Comparison of ENCODE assay signal across 16 cellular contexts in the genomic region with DNA sequence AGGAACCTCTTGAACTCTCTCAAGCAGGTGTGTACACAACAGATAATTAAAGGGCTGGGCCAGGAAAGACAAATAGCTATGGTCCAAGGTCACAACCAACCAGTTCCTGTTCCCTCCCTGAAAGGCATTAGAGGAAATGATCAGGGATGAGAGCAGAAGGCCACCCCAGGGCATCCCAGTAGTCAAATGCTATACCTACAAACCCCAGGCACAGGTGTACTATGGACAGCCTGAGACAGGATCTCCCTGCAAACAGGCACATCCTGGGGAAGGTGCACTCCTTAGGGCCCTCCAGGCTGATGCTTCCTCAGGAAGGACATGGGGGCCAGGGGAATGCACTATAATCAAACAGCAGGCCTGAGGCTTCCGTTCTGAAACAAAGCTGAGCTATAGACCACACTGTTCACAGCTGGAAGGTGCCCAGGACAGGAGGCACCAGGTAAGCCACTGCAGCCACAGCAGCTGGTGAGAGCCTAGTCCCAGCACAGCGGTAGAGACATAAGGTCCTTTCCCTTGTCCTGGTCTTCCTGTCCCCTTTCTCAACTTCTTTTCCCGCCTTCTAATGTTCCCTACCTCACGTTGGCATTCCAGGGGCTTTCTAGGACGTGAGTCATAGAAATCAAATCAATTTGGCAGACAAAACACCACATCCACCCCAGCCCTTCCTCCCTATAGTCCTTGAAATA. TPM values are rescaled to one million over a fixed set of nuclear protein-coding genes. Genes with fewer than 3 reads are reported as not detected.
DNase-seq lines count a peak whose midpoint lies in the region; ATAC-seq, FAIRE-seq and TF ChIP-seq lines count a peak whose summit lies in the region.
"Had no signal": no experiment of that assay in that cellular context is flagged by ENCODE, and none has a peak within 500 bp of the region (broad histone marks: within the 10 kb centered on the region; RNA-seq: fewer than 3 reads in every experiment).

No MANE protein-coding gene starts in this region.

- ATAC-seq in SK-N-SH treated with all-trans-retinoic acid at 6 μM for 48 hours (peak; percentile 46; the same call in 2 of the 3 replicates), T-helper 17 cell (no peak), upper lobe of right lung (peak; percentile 76)
- ATAC-seq: A549, GM23338 had no signal

- POLR2A ChIA-PET in SK-N-SH (lab: Yijun Ruan, JAX), result no interaction called here

- no peak overlapping the region for H2AFZ ChIP-seq in SK-N-SH (ENCODE audit: low read depth)
- H2AFZ ChIP-seq: GM23338 had no signal

- no peaks in the 10 kb centered on the region for H3K9me2 ChIP-seq in SK-N-SH

- TF ChIP-seq CTCF in SK-N-SH (IDR thresholded peaks at IDR 0.05) (no peak), right atrium auricular region (IDR thresholded peaks at IDR 0.05) (no peak), upper lobe of right lung (IDR thresholded peaks at IDR 0.05) (no peak)

- H3K4me1 ChIP-seq in SK-N-SH (ENCODE audit: control insufficient read depth in 1 of 2, insufficient read depth in 2 of 2, low read depth in 1 of 2, low read length in 1 of 2) (peaks cover 0 to 4% of the 10 kb centered on the region in 2 experiments; a peak in 1 of 4 replicates), right atrium auricular region (peaks cover 0 to 31% of the 10 kb centered on the region in 2 donors), upper lobe of right lung (peaks cover 21% of the 10 kb centered on the region)

- no peak for DNase-seq in SK-N-SH
- DNase-seq in T-helper 17 cell, result no peak
- DNase-seq in right atrium auricular region (ENCODE audit: low spot score), result peak; percentile 49
- DNase-seq in upper lobe of right lung, result no peak
- no peak for DNase-seq in cerebellum (ENCODE audit: low spot score)
- DNase-seq in activated naive CD4-positive, alpha-beta T cell treated with anti-CD3 and anti-CD28 coated beads for 36 hours, result no peak
- DNase-seq in HTR-8/SVneo (ENCODE audit: insufficient read length, low spot score), result no peak
- DNase-seq: activated CD8-positive, alpha-beta memory T cell treated with anti-CD3 and anti-CD28 coated beads, Interleukin-2, amount 50 U/mL, for 48 hours; foreskin melanocyte; GDM1; posterior cingulate gyrus had no signal

- FAIRE-seq in HTR-8/SVneo (lab: Jason Lieb, UNC), result no peak
- FAIRE-seq: A549 had no signal

- H3K9me3 ChIP-seq in SK-N-SH, result no peaks in the 10 kb centered on the region
- no peaks in the 10 kb centered on the region for H3K9me3 ChIP-seq in T-helper 17 cell (ENCODE audit: control insufficient read depth, low read length, poor library complexity, severe bottlenecking)
- no peaks in the 10 kb centered on the region for H3K9me3 ChIP-seq in right atrium auricular region
- H3K9me3 ChIP-seq in upper lobe of right lung, result no peaks in the 10 kb centered on the region
- H3K9me3 ChIP-seq: A549 had no signal

- 67% methylated on average over 5 of the region's 5 CpGs for WGBS in SK-N-SH (ENCODE audit: low lambda C conversion rate)

- H3K27ac Mint-ChIP-seq in T-helper 17 cell, result peak overlapping the region; percentile 71
- H3K27ac Mint-ChIP-seq in activated naive CD4-positive, alpha-beta T cell treated with anti-CD3 and anti-CD28 coated beads for 36 hours, result no peak overlapping the region
- H3K27ac Mint-ChIP-seq: GM23338 had no signal

- no peak overlapping the region for H3K9ac ChIP-seq in SK-N-SH

- H3K27me3 ChIP-seq in SK-N-SH (ENCODE audit: insufficient read depth) (no peaks in the 10 kb centered on the region), right atrium auricular region (no peaks in the 10 kb centered on the region), upper lobe of right lung (no peaks in the 10 kb centered on the region)
- H3K27me3 ChIP-seq: cardiac muscle cell had no signal

- TF ChIP-seq RAD21 in SK-N-SH (IDR thresholded peaks at IDR 0.05; ENCODE audit: low read length), result no peak

- H3K4me3 Mint-ChIP-seq in T-helper 17 cell, result no peak overlapping the region
- H3K4me3 Mint-ChIP-seq in activated naive CD4-positive, alpha-beta T cell treated with anti-CD3 and anti-CD28 coated beads for 36 hours, result no peak overlapping the region
- H3K4me3 Mint-ChIP-seq: GM23338, IgD-negative memory B cell had no signal

- peaks cover 11% of the 10 kb centered on the region for H3K36me3 Mint-ChIP-seq in T-helper 17 cell (ENCODE audit: low read depth)
- H3K36me3 Mint-ChIP-seq in activated naive CD4-positive, alpha-beta T cell treated with anti-CD3 and anti-CD28 coated beads for 36 hours (ENCODE audit: low read depth), result no peaks in the 10 kb centered on the region

- no peaks in the 10 kb centered on the region for H3K27me3 Mint-ChIP-seq in T-helper 17 cell
- no peaks in the 10 kb centered on the region for H3K27me3 Mint-ChIP-seq in activated naive CD4-positive, alpha-beta T cell treated with anti-CD3 and anti-CD28 coated beads for 36 hours (ENCODE audit: low read depth)
- H3K27me3 Mint-ChIP-seq: IgD-negative memory B cell had no signal

- no peaks in the 10 kb centered on the region for H4K20me1 ChIP-seq in SK-N-SH (ENCODE audit: insufficient read depth)

- no peaks in the 10 kb centered on the region for H3K9me3 Mint-ChIP-seq in activated naive CD4-positive, alpha-beta T cell treated with anti-CD3 and anti-CD28 coated beads for 36 hours
- H3K9me3 Mint-ChIP-seq: GM23338, IgD-negative memory B cell had no signal

- no peaks in the 10 kb centered on the region for H3K79me2 ChIP-seq in SK-N-SH (ENCODE audit: insufficient read depth)

- no peaks in the 10 kb centered on the region for H3F3A ChIP-seq in SK-N-SH (replicated peaks; ENCODE audit: insufficient read depth)

- no peak for TF ChIP-seq EP300 in SK-N-SH (IDR thresholded peaks at IDR 0.05; ENCODE audit: borderline replicate concordance in 1 of 2, low read depth in 1 of 2, low read length in 1 of 2)

- peaks cover 0 to 5% of the 10 kb centered on the region in 2 experiments for H3K36me3 ChIP-seq in SK-N-SH (replicated peaks in 1 of 2; ENCODE audit: control insufficient read depth in 1 of 2, insufficient read depth in 2 of 2, low read length in 1 of 2)
- H3K36me3 ChIP-seq in right atrium auricular region, result no peaks in the 10 kb centered on the region
- H3K36me3 ChIP-seq in upper lobe of right lung, result peaks cover 52% of the 10 kb centered on the region
- H3K36me3 ChIP-seq: cardiac muscle cell had no signal

- H3K4me1 Mint-ChIP-seq in T-helper 17 cell, result peaks cover 30% of the 10 kb centered on the region
- peaks cover 10% of the 10 kb centered on the region for H3K4me1 Mint-ChIP-seq in activated naive CD4-positive, alpha-beta T cell treated with anti-CD3 and anti-CD28 coated beads for 36 hours (ENCODE audit: low read depth)
- H3K4me1 Mint-ChIP-seq: GM23338 had no signal

- intact Hi-C loops in upper lobe of right lung (cut with DNase I), result no loop called here
- intact Hi-C loops in activated naive CD4-positive, alpha-beta T cell treated with anti-CD3 and anti-CD28 coated beads for 36 hours (cut with micrococcal nuclease), result no loop called here

- CTCF ChIA-PET in SK-N-SH (lab: Yijun Ruan, JAX), result interaction anchor here (1.0 to 2.0 kb wide), 3 partner anchors 8 to 100 kb away, joined by 3 to 5 read pairs (median 4); no protein-coding TSS in a partner anchor
- CTCF ChIA-PET in activated naive CD4-positive, alpha-beta T cell treated with anti-CD3 and anti-CD28 coated beads for 36 hours (lab: Charles Lee), result interaction anchor here (0.6 kb wide), 1 partner anchor 580 kb away, joined by 3 read pairs; no protein-coding TSS in a partner anchor

- H3K4me3 ChIP-seq in SK-N-SH (ENCODE audit: low read depth in 2 of 2, low read length in 1 of 2) (no peak overlapping the region), right atrium auricular region (no peak overlapping the region), upper lobe of right lung (no peak overlapping the region)
- H3K4me3 ChIP-seq: A549, cardiac muscle cell, GM23338 had no signal

- no peak overlapping the region for H3K4me2 ChIP-seq in SK-N-SH
- H3K4me2 ChIP-seq: A549, GM23338 had no signal

- H3K27ac ChIP-seq in SK-N-SH (ENCODE audit: low read depth in 2 of 2, low read length in 1 of 2), result no peak overlapping the region
- H3K27ac ChIP-seq in right atrium auricular region, result peak overlapping the region; percentile 14 to 37
- no peak overlapping the region for H3K27ac ChIP-seq in upper lobe of right lung
- H3K27ac ChIP-seq: A549, cardiac muscle cell had no signal

TF ChIP-seq in SK-N-SH treated with all-trans-retinoic acid at 6 μM for 48 hours, 23 proteins besides CTCF, POLR2A, EP300 and RAD21 (continues in another document):
- TF ChIP-seq ZNF565 (CRISPR knock-in tag; conservative IDR thresholded peaks at IDR 0.05; ENCODE audit: low read depth), result no peak
- no peak for TF ChIP-seq ZFP30 (CRISPR knock-in tag; IDR thresholded peaks at IDR 0.05)
- no peak for TF ChIP-seq SNAI2 (CRISPR knock-in tag; IDR thresholded peaks at IDR 0.05)

TF ChIP-seq in SK-N-SH, 30 proteins besides CTCF, POLR2A, EP300 and RAD21 (continues in another document):
- no peak for TF ChIP-seq TCF12 (IDR thresholded peaks at IDR 0.05)
- TF ChIP-seq CHD2 (IDR thresholded peaks at IDR 0.05; ENCODE audit: low read length, partially characterized antibody), result no peak
- no peak for TF ChIP-seq YY1 (IDR thresholded peaks at IDR 0.05; ENCODE audit: low read depth)
- TF ChIP-seq, protein P1, sequence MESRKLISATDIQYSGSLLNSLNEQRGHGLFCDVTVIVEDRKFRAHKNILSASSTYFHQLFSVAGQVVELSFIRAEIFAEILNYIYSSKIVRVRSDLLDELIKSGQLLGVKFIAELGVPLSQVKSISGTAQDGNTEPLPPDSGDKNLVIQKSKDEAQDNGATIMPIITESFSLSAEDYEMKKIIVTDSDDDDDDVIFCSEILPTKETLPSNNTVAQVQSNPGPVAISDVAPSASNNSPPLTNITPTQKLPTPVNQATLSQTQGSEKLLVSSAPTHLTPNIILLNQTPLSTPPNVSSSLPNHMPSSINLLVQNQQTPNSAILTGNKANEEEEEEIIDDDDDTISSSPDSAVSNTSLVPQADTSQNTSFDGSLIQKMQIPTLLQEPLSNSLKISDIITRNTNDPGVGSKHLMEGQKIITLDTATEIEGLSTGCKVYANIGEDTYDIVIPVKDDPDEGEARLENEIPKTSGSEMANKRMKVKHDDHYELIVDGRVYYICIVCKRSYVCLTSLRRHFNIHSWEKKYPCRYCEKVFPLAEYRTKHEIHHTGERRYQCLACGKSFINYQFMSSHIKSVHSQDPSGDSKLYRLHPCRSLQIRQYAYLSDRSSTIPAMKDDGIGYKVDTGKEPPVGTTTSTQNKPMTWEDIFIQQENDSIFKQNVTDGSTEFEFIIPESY (IDR thresholded peaks at IDR 0.05; ENCODE audit: borderline replicate concordance, low read depth), result no peak
- TF ChIP-seq NFIC (IDR thresholded peaks at IDR 0.05; ENCODE audit: borderline replicate concordance), result no peak
- no peak for TF ChIP-seq GABPA (IDR thresholded peaks at IDR 0.05; ENCODE audit: low read depth)
- TF ChIP-seq RFX5 (IDR thresholded peaks at IDR 0.05; ENCODE audit: low read length), result no peak
- TF ChIP-seq FOXM1 (IDR thresholded peaks at IDR 0.05; ENCODE audit: low read depth), result no peak

RNA-seq across cellular contexts. Expression of a gene that starts 13.3 kb away (rescaled TPM):
- 16.0 and 17.7 TPM in 2 replicates for polyA plus RNA-seq in SK-N-SH (2012; rRNA removed)
- polyA plus RNA-seq in SK-N-SH (2012; cell fraction: cytosol; rRNA removed), result 8.8 and 10.9 TPM in 2 replicates
- 44.1 and 46.8 TPM in 2 replicates for polyA plus RNA-seq in SK-N-SH (2012; cell fraction: nucleus; rRNA removed)
- total RNA-seq in T-helper 17 cell (100 to 1,000 TPM; 134 to 138 TPM), right atrium auricular region (1 to 10 TPM; 7.5 to 8.5 TPM), upper lobe of right lung (100 TPM), cerebellum (8.1 TPM)
- 10 to 100 TPM; 25.2 to 25.3 TPM for total RNA-seq in activated naive CD4-positive, alpha-beta T cell treated with anti-CD3 and anti-CD28 coated beads for 36 hours

Comparison
In these comparisons a context has a peak if more than half of its experiments do, and no peak if none do; other contexts are left out.
1. H3K27ac ChIP-seq: peak in right atrium auricular region (2 of 2); none in SK-N-SH (0 of 2) and upper lobe of right lung (single experiment).